In genomic region chr9:92960561-92961290, GRCh38 we compare ENCODE assay signal across 19 cellular contexts. TPM values are rescaled to one million over a fixed set of nuclear protein-coding genes. Genes with fewer than 3 reads are reported as not detected.
DNase-seq lines count a peak whose midpoint lies in the region; ATAC-seq and TF ChIP-seq lines count a peak whose summit lies in the region.
"Had no signal": no experiment of that assay in that cellular context is flagged by ENCODE, and none has a peak within 500 bp of the region (broad histone marks: within the 10 kb centered on the region; RNA-seq: fewer than 3 reads in every experiment).

No MANE protein-coding gene starts in this region.

- H3K4me3 Mint-ChIP-seq in activated naive CD4-positive, alpha-beta T cell treated with anti-CD3 and anti-CD28 coated beads, Interleukin-2, amount 50 U/mL, for 24 hours = no peak overlapping the region
- no peak overlapping the region for H3K4me3 Mint-ChIP-seq in activated CD8-positive, alpha-beta memory T cell treated with anti-CD3 and anti-CD28 coated beads, Interleukin-2, amount 10 ng/mL, durations not matched to agents 7 days and 5 days
- H3K4me3 Mint-ChIP-seq in neural progenitor cell (no peak overlapping the region), osteocyte (ENCODE audit: unreplicated experiment) (no peak overlapping the region)

- H3K9me3 ChIP-seq in upper lobe of left lung (peaks cover 0 to 5% (median 0%) of the 10 kb centered on the region in 4 donors), neural progenitor cell (ENCODE audit: low read depth) (no peaks in the 10 kb centered on the region)
- H3K9me3 ChIP-seq: HAP-1 had no signal

- peaks cover 69% of the 10 kb centered on the region for H3K4me1 Mint-ChIP-seq in activated naive CD4-positive, alpha-beta T cell treated with anti-CD3 and anti-CD28 coated beads, Interleukin-2, amount 50 U/mL, for 24 hours
- peaks cover 59% of the 10 kb centered on the region for H3K4me1 Mint-ChIP-seq in activated CD8-positive, alpha-beta memory T cell treated with anti-CD3 and anti-CD28 coated beads, Interleukin-2, amount 10 ng/mL, durations not matched to agents 7 days and 5 days
- H3K4me1 Mint-ChIP-seq in neural progenitor cell = peaks cover 8% of the 10 kb centered on the region
- no peaks in the 10 kb centered on the region for H3K4me1 Mint-ChIP-seq in osteocyte (ENCODE audit: unreplicated experiment)

- ATAC-seq in activated CD8-positive, alpha-beta memory T cell treated with anti-CD3 and anti-CD28 coated beads, Interleukin-2, amount 10 ng/mL, durations not matched to agents 7 days and 5 days = no peak
- no peak for ATAC-seq in upper lobe of left lung (ENCODE audit: low FRiP score in 2 of 2)
- ATAC-seq: gastroesophageal sphincter had no signal

- H3K27me3 Mint-ChIP-seq in activated naive CD4-positive, alpha-beta T cell treated with anti-CD3 and anti-CD28 coated beads, Interleukin-2, amount 50 U/mL, for 24 hours = no peaks in the 10 kb centered on the region
- no peaks in the 10 kb centered on the region for H3K27me3 Mint-ChIP-seq in activated CD8-positive, alpha-beta memory T cell treated with anti-CD3 and anti-CD28 coated beads, Interleukin-2, amount 10 ng/mL, durations not matched to agents 7 days and 5 days
- H3K27me3 Mint-ChIP-seq in neural progenitor cell (ENCODE audit: insufficient read depth, low read depth) = peaks cover 6% of the 10 kb centered on the region
- peaks cover 6% of the 10 kb centered on the region for H3K27me3 Mint-ChIP-seq in osteocyte (ENCODE audit: unreplicated experiment)
- H3K27me3 Mint-ChIP-seq: progenitor cell of endocrine pancreas had no signal

- TF ChIP-seq CTCF in upper lobe of left lung (IDR thresholded peaks at IDR 0.05) (no peak), neural progenitor cell (IDR thresholded peaks at IDR 0.05) (no peak), osteocyte (IDR thresholded peaks at IDR 0.05) (no peak)

- peak overlapping the region; percentile 97 for H3K27ac Mint-ChIP-seq in activated naive CD4-positive, alpha-beta T cell treated with anti-CD3 and anti-CD28 coated beads, Interleukin-2, amount 50 U/mL, for 24 hours
- peak overlapping the region; percentile 100 for H3K27ac Mint-ChIP-seq in activated CD8-positive, alpha-beta memory T cell treated with anti-CD3 and anti-CD28 coated beads, Interleukin-2, amount 10 ng/mL, durations not matched to agents 7 days and 5 days
- no peak overlapping the region for H3K27ac Mint-ChIP-seq in neural progenitor cell
- H3K27ac Mint-ChIP-seq in osteocyte (ENCODE audit: unreplicated experiment) = no peak overlapping the region

- no peak overlapping the region for H3K9ac ChIP-seq in neural progenitor cell

- H3K36me3 ChIP-seq in upper lobe of left lung (no peaks in the 10 kb centered on the region), neural progenitor cell (no peaks in the 10 kb centered on the region)
- H3K36me3 ChIP-seq: esophagus squamous epithelium, gastroesophageal sphincter, HAP-1, tibial nerve had no signal

- no peak overlapping the region for H3K4me3 ChIP-seq in upper lobe of left lung
- H3K4me3 ChIP-seq in neural progenitor cell = no peak overlapping the region
- H3K4me3 ChIP-seq: esophagus squamous epithelium, gastroesophageal sphincter, HAP-1, tibial nerve had no signal

- H2AFZ ChIP-seq in neural progenitor cell (replicated peaks) = no peak overlapping the region

- no peaks in the 10 kb centered on the region for H3K9me3 Mint-ChIP-seq in activated naive CD4-positive, alpha-beta T cell treated with anti-CD3 and anti-CD28 coated beads, Interleukin-2, amount 50 U/mL, for 24 hours
- H3K9me3 Mint-ChIP-seq in activated CD8-positive, alpha-beta memory T cell treated with anti-CD3 and anti-CD28 coated beads, Interleukin-2, amount 10 ng/mL, durations not matched to agents 7 days and 5 days (ENCODE audit: low read depth) = peaks cover 7% of the 10 kb centered on the region
- peaks cover 7% of the 10 kb centered on the region for H3K9me3 Mint-ChIP-seq in neural progenitor cell
- H3K9me3 Mint-ChIP-seq in osteocyte (ENCODE audit: unreplicated experiment) = no peaks in the 10 kb centered on the region

- DNase-seq in activated naive CD4-positive, alpha-beta T cell treated with anti-CD3 and anti-CD28 coated beads, Interleukin-2, amount 50 U/mL, for 16 hours = no peak
- peak; percentile 33 for DNase-seq in activated CD8-positive, alpha-beta memory T cell treated with anti-CD3 and anti-CD28 coated beads, Interleukin-2, amount 10 ng/mL, durations not matched to agents 7 days and 5 days
- peak; percentile 35 for DNase-seq in mesenteric fat pad (ENCODE audit: low spot score)
- peak in 1 of 2 donors; percentile 6 for DNase-seq in upper lobe of left lung
- no peak for DNase-seq in COR-L47 (lab: John Stamatoyannopoulos, UW)
- DNase-seq in neural progenitor cell (ENCODE audit: low spot score) = no peak
- DNase-seq in osteocyte (ENCODE audit: extremely low spot score, unreplicated experiment) = no peak
- DNase-seq: activated gamma-delta T cell, DMS79 treated with DMSO at 0.1 percent for 48 hours, esophagus squamous epithelium, KG1, NCI-H2171 treated with DMSO at 0.1 percent for 48 hours, NCI-H69, Right ventricle myocardium superior had no signal

- CTCF ChIA-PET in activated CD8-positive, alpha-beta memory T cell treated with anti-CD3 and anti-CD28 coated beads, Interleukin-2, amount 10 ng/mL, durations not matched to agents 7 days and 5 days (lab: Charles Lee) = interaction anchor here (0.7 kb wide), 1 partner anchor 1003 kb away, joined by 3 read pairs; no protein-coding TSS in a partner anchor

- no peak overlapping the region for H3K4me2 ChIP-seq in neural progenitor cell

- TF ChIP-seq POLR2A in upper lobe of left lung (IDR thresholded peaks at IDR 0.05) = no peak

- no peak for TF ChIP-seq EP300 in upper lobe of left lung (IDR thresholded peaks at IDR 0.05)

- H3K27ac ChIP-seq in upper lobe of left lung (peak overlapping the region in 3 of 4 donors; percentile 32 to 68 (median 58)), neural progenitor cell (no peak overlapping the region)
- H3K27ac ChIP-seq: gastroesophageal sphincter had no signal

- H3K79me2 ChIP-seq in neural progenitor cell (ENCODE audit: low read depth) = no peaks in the 10 kb centered on the region

- no peaks in the 10 kb centered on the region for H4K20me1 ChIP-seq in neural progenitor cell (ENCODE audit: low read depth)

- peaks cover under 1 to 30% (median 6%) of the 10 kb centered on the region in 4 donors for H3K4me1 ChIP-seq in upper lobe of left lung
- peaks cover 4% of the 10 kb centered on the region for H3K4me1 ChIP-seq in neural progenitor cell
- H3K4me1 ChIP-seq: esophagus squamous epithelium, gastroesophageal sphincter, HAP-1, tibial nerve had no signal

- peaks cover 3% of the 10 kb centered on the region for H3K36me3 Mint-ChIP-seq in activated naive CD4-positive, alpha-beta T cell treated with anti-CD3 and anti-CD28 coated beads, Interleukin-2, amount 50 U/mL, for 24 hours
- H3K36me3 Mint-ChIP-seq in activated CD8-positive, alpha-beta memory T cell treated with anti-CD3 and anti-CD28 coated beads, Interleukin-2, amount 10 ng/mL, durations not matched to agents 7 days and 5 days = peaks cover 27% of the 10 kb centered on the region
- H3K36me3 Mint-ChIP-seq in neural progenitor cell (no peaks in the 10 kb centered on the region), osteocyte (ENCODE audit: unreplicated experiment) (no peaks in the 10 kb centered on the region)

- WGBS in upper lobe of left lung, 2 donors = 94% methylated on average over 3 of the region's 3 CpGs; no CpG with 5 or more reads in 1 of the 2 donors

- H3F3A ChIP-seq in neural progenitor cell (ENCODE audit: low read depth) = no peaks in the 10 kb centered on the region

- no peaks in the 10 kb centered on the region for H3K27me3 ChIP-seq in upper lobe of left lung
- no peaks in the 10 kb centered on the region for H3K27me3 ChIP-seq in neural progenitor cell
- H3K27me3 ChIP-seq: esophagus squamous epithelium, gastroesophageal sphincter, tibial nerve had no signal

RNA-seq across cellular contexts. Expression of gene FGD3, which starts 13.4 kb away (rescaled TPM):
- total RNA-seq in activated CD8-positive, alpha-beta memory T cell treated with anti-CD3 and anti-CD28 coated beads, Interleukin-2, amount 10 ng/mL, durations not matched to agents 7 days and 5 days = 10 to 100 TPM; 72.1 to 91.2 TPM
- 9.8 TPM for total RNA-seq in mesenteric fat pad
- total RNA-seq in upper lobe of left lung = 10 to 100 TPM; 14.0 to 45.1 (median 22.3) TPM
- total RNA-seq in neural progenitor cell (ENCODE audit: low replicate concordance) = 0.56 and 0.68 TPM in 2 replicates
- total RNA-seq in osteocyte = not detected in 2 replicates

Comparison
In these comparisons a context has a peak if more than half of its experiments do, and no peak if none do; other contexts are left out.
1. H3K27ac Mint-ChIP-seq: peak in activated naive CD4-positive, alpha-beta T cell treated with anti-CD3 and anti-CD28 coated beads, Interleukin-2, amount 50 U/mL, for 24 hours (single experiment) and activated CD8-positive, alpha-beta memory T cell treated with anti-CD3 and anti-CD28 coated beads, Interleukin-2, amount 10 ng/mL, durations not matched to agents 7 days and 5 days (single experiment); none in neural progenitor cell (single experiment) and osteocyte (single experiment).
2. DNase-seq: peak in activated CD8-positive, alpha-beta memory T cell treated with anti-CD3 and anti-CD28 coated beads, Interleukin-2, amount 10 ng/mL, durations not matched to agents 7 days and 5 days (single experiment) and mesenteric fat pad (single experiment); none in activated naive CD4-positive, alpha-beta T cell treated with anti-CD3 and anti-CD28 coated beads, Interleukin-2, amount 50 U/mL, for 16 hours (single experiment), COR-L47 (single experiment), neural progenitor cell (single experiment) and osteocyte (single experiment).